Comparison of ENCODE assay signal across 8 cellular contexts in genomic region chr3:108662141-108662738, GRCh38.
DNase-seq lines count a peak whose midpoint lies in the region; ATAC-seq and TF ChIP-seq lines count a peak whose summit lies in the region.

No MANE protein-coding gene starts in this region.

- H3K4me3 Mint-ChIP-seq in activated CD4-positive, alpha-beta T cell treated with anti-CD3 and anti-CD28 coated beads, Interleukin-2, amount 10 ng/mL, durations not matched to agents 24 days and 14 days = no peak overlapping the region
- no peak overlapping the region for H3K4me3 Mint-ChIP-seq in nephron

- no peaks in the 10 kb centered on the region for H3K9me3 Mint-ChIP-seq in activated CD4-positive, alpha-beta T cell treated with anti-CD3 and anti-CD28 coated beads, Interleukin-2, amount 10 ng/mL, durations not matched to agents 24 days and 14 days
- peaks cover 6% of the 10 kb centered on the region for H3K9me3 Mint-ChIP-seq in nephron

- TF ChIP-seq CTCF in epithelial cell of proximal tubule (conservative IDR thresholded peaks at IDR 0.05; ENCODE audit: low read depth, low read length) (peak; percentile 72), nephron (IDR thresholded peaks at IDR 0.05; ENCODE audit: unreplicated experiment in 3 of 3) (peak; percentile 78 to 83 (median 81)), vagina (IDR thresholded peaks at IDR 0.05) (peak; percentile 26 to 71 (median 48))

- no peak for TF ChIP-seq POLR2A in vagina (IDR thresholded peaks at IDR 0.05)

- no peak overlapping the region for H3K4me3 ChIP-seq in epithelial cell of proximal tubule (ENCODE audit: low read depth, low read length)
- H3K4me3 ChIP-seq in vagina = no peak overlapping the region

- peaks cover 2% of the 10 kb centered on the region for H3K27me3 Mint-ChIP-seq in activated CD4-positive, alpha-beta T cell treated with anti-CD3 and anti-CD28 coated beads, Interleukin-2, amount 10 ng/mL, durations not matched to agents 24 days and 14 days
- no peaks in the 10 kb centered on the region for H3K27me3 Mint-ChIP-seq in nephron (ENCODE audit: low read depth)

- H3K36me3 ChIP-seq in vagina = no peaks in the 10 kb centered on the region

- H3K4me1 ChIP-seq in vagina = no peaks in the 10 kb centered on the region

- peak; percentile 80 for ATAC-seq in GM18909 (IDR thresholded peaks at IDR 0.05; ENCODE audit: poor library complexity, unreplicated experiment)
- ATAC-seq in HG03457 (IDR thresholded peaks at IDR 0.05; ENCODE audit: unreplicated experiment) = peak; percentile 83

- no peak overlapping the region for H3K27ac ChIP-seq in vagina

- no peak overlapping the region for H3K27ac Mint-ChIP-seq in activated CD4-positive, alpha-beta T cell treated with anti-CD3 and anti-CD28 coated beads, Interleukin-2, amount 10 ng/mL, durations not matched to agents 24 days and 14 days
- H3K27ac Mint-ChIP-seq in nephron = no peak overlapping the region

- intact Hi-C loops in activated CD4-positive, alpha-beta T cell treated with anti-CD3 and anti-CD28 coated beads, Interleukin-2, amount 10 ng/mL, durations not matched to agents 24 days and 14 days (cut with micrococcal nuclease) = loop anchor here (1.0 to 5.0 kb wide), 5 partner anchors 156 to 420 kb away; no protein-coding TSS in a partner anchor
- intact Hi-C loops in vagina (cut with DNase I) = loop anchor here (10.0 kb wide), 1 partner anchor 253 kb away; no protein-coding TSS in a partner anchor

- H3K36me3 Mint-ChIP-seq in activated CD4-positive, alpha-beta T cell treated with anti-CD3 and anti-CD28 coated beads, Interleukin-2, amount 10 ng/mL, durations not matched to agents 24 days and 14 days (ENCODE audit: low read depth) = peaks cover 10% of the 10 kb centered on the region
- peaks cover 41% of the 10 kb centered on the region for H3K36me3 Mint-ChIP-seq in nephron (ENCODE audit: low read depth)

- peak; percentile 72 for DNase-seq in CD1c-positive myeloid dendritic cell (ENCODE audit: extremely low spot score)
- DNase-seq in NCI-H524 (lab: John Stamatoyannopoulos, UW) = peak; percentile 33 to 84
- peak; percentile 86 for DNase-seq in activated CD4-positive, alpha-beta T cell treated with anti-CD3 and anti-CD28 coated beads, Interleukin-2, amount 10 ng/mL, durations not matched to agents 24 days and 14 days
- DNase-seq in epithelial cell of proximal tubule (ENCODE audit: low read depth) = peak; percentile 35
- DNase-seq in vagina (ENCODE audit: extremely low spot score in 2 of 2) = no peak

- H3K9me3 ChIP-seq in vagina = no peaks in the 10 kb centered on the region

- H3K27me3 ChIP-seq in vagina = no peaks in the 10 kb centered on the region

- peaks cover 8% of the 10 kb centered on the region for H3K4me1 Mint-ChIP-seq in activated CD4-positive, alpha-beta T cell treated with anti-CD3 and anti-CD28 coated beads, Interleukin-2, amount 10 ng/mL, durations not matched to agents 24 days and 14 days
- peaks cover 15% of the 10 kb centered on the region for H3K4me1 Mint-ChIP-seq in nephron

Comparison
In these comparisons a context has a peak if more than half of its experiments do, and no peak if none do; other contexts are left out.
1. DNase-seq: peak in CD1c-positive myeloid dendritic cell (single experiment), NCI-H524 (2 of 2), activated CD4-positive, alpha-beta T cell treated with anti-CD3 and anti-CD28 coated beads, Interleukin-2, amount 10 ng/mL, durations not matched to agents 24 days and 14 days (single experiment) and epithelial cell of proximal tubule (single experiment); none in vagina (0 of 2).
2. Peak in every context shown above with its lines, with median percentiles within 50 percentile points of each other: CTCF ChIP-seq.